16 cellular contexts compared by ENCODE assay signal in genomic region chr13:29756506-29756905, GRCh38.
DNase-seq lines count a peak whose midpoint lies in the region; ATAC-seq and TF ChIP-seq lines count a peak whose summit lies in the region.
"Had no signal": no experiment of that assay in that cellular context is flagged by ENCODE, and none has a peak within 500 bp of the region (broad histone marks: within the 10 kb centered on the region; RNA-seq: fewer than 3 reads in every experiment).

No MANE protein-coding gene starts in this region.

- H3K27me3 Mint-ChIP-seq in CD8-positive, alpha-beta memory T cell, result peaks cover 2 to 12% of the 10 kb centered on the region in 2 donors

- DNase-seq in EL (peak; percentile 41), RPMI7951 (ENCODE audit: low read depth) (peak; percentile 27), choroid plexus epithelial cell (ENCODE audit: low read depth) (peak; percentile 47), fibroblast of the aortic adventitia (ENCODE audit: low read depth) (peak; percentile 59), hippocampal formation (lab: John Stamatoyannopoulos, UW) (no peak)
- DNase-seq in CD8-positive, alpha-beta memory T cell, result no peak
- DNase-seq: C1 segment of cervical spinal cord, DMS79, NCI-H1417 treated with DMSO at 0.1 percent for 48 hours, NCI-H187 treated with DMSO at 0.1 percent for 48 hours, NCI-H2227 treated with DMSO at 0.1 percent for 48 hours, NCI-H510A treated with DMSO at 0.1 percent for 48 hours, NCI-H774, Right ventricle myocardium superior had no signal

- POLR2A ChIA-PET in CD8-positive, alpha-beta memory T cell (lab: Charles Lee), result no interaction called here

- no peak overlapping the region for H3K27ac ChIP-seq in CD8-positive, alpha-beta memory T cell (ENCODE audit: low read depth, low read length)
- H3K27ac ChIP-seq: KMS-11 had no signal

- no peak overlapping the region for H3K27ac Mint-ChIP-seq in CD8-positive, alpha-beta memory T cell

- H3K36me3 Mint-ChIP-seq in CD8-positive, alpha-beta memory T cell, result peaks cover 0 to 8% (median 0%) of the 10 kb centered on the region in 3 donors

- TF ChIP-seq CTCF in choroid plexus epithelial cell (conservative IDR thresholded peaks at IDR 0.05; ENCODE audit: low read depth, low read length), result no peak
- TF ChIP-seq CTCF in fibroblast of the aortic adventitia (IDR thresholded peaks at IDR 0.05; ENCODE audit: insufficient read depth, low read length), result no peak

- CTCF ChIA-PET in CD8-positive, alpha-beta memory T cell (lab: Charles Lee), result interaction anchor here (0.6 to 1.5 kb wide), 2 partner anchors 356 to 358 kb away, joined by 3 to 4 read pairs; no protein-coding TSS in a partner anchor

- no peaks in the 10 kb centered on the region for H3K27me3 ChIP-seq in CD8-positive, alpha-beta memory T cell (ENCODE audit: insufficient read depth, low read length, poor library complexity, severe bottlenecking)

- H3K4me1 ChIP-seq in CD8-positive, alpha-beta memory T cell (ENCODE audit: insufficient read depth, low read length), result no peaks in the 10 kb centered on the region

- H3K4me3 ChIP-seq in choroid plexus epithelial cell (ENCODE audit: low read depth, low read length) (no peak overlapping the region), fibroblast of the aortic adventitia (ENCODE audit: low read depth, low read length) (no peak overlapping the region)
- H3K4me3 ChIP-seq in CD8-positive, alpha-beta memory T cell (ENCODE audit: low read length), result no peak overlapping the region

- H3K9me3 Mint-ChIP-seq in CD8-positive, alpha-beta memory T cell, result no peaks in the 10 kb centered on the region

- no peak overlapping the region for H3K4me3 Mint-ChIP-seq in CD8-positive, alpha-beta memory T cell

- H3K36me3 ChIP-seq in CD8-positive, alpha-beta memory T cell (ENCODE audit: insufficient read depth, low read length), result no peaks in the 10 kb centered on the region

- no peak for ATAC-seq in HG03175 (IDR thresholded peaks at IDR 0.05; ENCODE audit: unreplicated experiment)

- no peaks in the 10 kb centered on the region for H3K9me3 ChIP-seq in CD8-positive, alpha-beta memory T cell (ENCODE audit: low read length)

- H3K4me1 Mint-ChIP-seq in CD8-positive, alpha-beta memory T cell, result peaks cover 8 to 14% (median 13%) of the 10 kb centered on the region in 3 donors

Comparison
In these comparisons a context has a peak if more than half of its experiments do, and no peak if none do; other contexts are left out.
1. DNase-seq: peak in EL (single experiment), RPMI7951 (single experiment), choroid plexus epithelial cell (single experiment) and fibroblast of the aortic adventitia (single experiment); none in CD8-positive, alpha-beta memory T cell (0 of 5) and hippocampal formation (0 of 2).